In genomic region chr3:94904275-94904674, GRCh38 we compare ENCODE assay signal across 29 cellular contexts.
"Had no signal": no experiment of that assay in that cellular context is flagged by ENCODE, and none has a peak within 500 bp of the region (broad histone marks: within the 10 kb centered on the region; RNA-seq: fewer than 3 reads in every experiment).

No MANE protein-coding gene starts in this region.

- H3K27ac Mint-ChIP-seq: activated naive CD8-positive, alpha-beta T cell; activated T-cell treated with anti-CD3 and anti-CD28 coated beads, Interleukin-2, amount 50 U/mL, for 72 hours; effector memory CD8-positive, alpha-beta T cell; naive thymus-derived CD8-positive, alpha-beta T cell; stimulated activated naive B cell treated with anti-CD40 and anti-IgM and Interleukin-4, amounts not matched to agents 10 μg/mL and 1 μg/mL and 100 μg/mL, for 72 hours; T-helper 1 cell treated with Interleukin-12 subunit alpha and Interleukin-12 subunit beta and Interleukin-4 antibody, amounts not matched to agents 30 μg/mL and 1 μg/mL, for 36 hours had no signal

- H3K27me3 Mint-ChIP-seq: activated naive CD8-positive, alpha-beta T cell; effector memory CD8-positive, alpha-beta T cell; naive thymus-derived CD8-positive, alpha-beta T cell; stimulated activated naive B cell treated with anti-CD40 and anti-IgM and Interleukin-4, amounts not matched to agents 10 μg/mL and 1 μg/mL and 100 μg/mL, for 72 hours had no signal

- H3K4me3 Mint-ChIP-seq: activated naive CD8-positive, alpha-beta T cell; activated T-cell treated with anti-CD3 and anti-CD28 coated beads, Interleukin-2, amount 50 U/mL, for 72 hours; effector memory CD8-positive, alpha-beta T cell; naive thymus-derived CD8-positive, alpha-beta T cell; stimulated activated naive B cell treated with anti-CD40 and anti-IgM and Interleukin-4, amounts not matched to agents 10 μg/mL and 1 μg/mL and 100 μg/mL, for 72 hours; T-helper 1 cell treated with Interleukin-12 subunit alpha and Interleukin-12 subunit beta and Interleukin-4 antibody, amounts not matched to agents 30 μg/mL and 1 μg/mL, for 36 hours had no signal

- H3K4me1 Mint-ChIP-seq: naive thymus-derived CD8-positive, alpha-beta T cell; stimulated activated naive B cell treated with anti-CD40 and anti-IgM and Interleukin-4, amounts not matched to agents 10 μg/mL and 1 μg/mL and 100 μg/mL, for 72 hours had no signal

- FAIRE-seq: keratinocyte, small intestine, TTC549 had no signal

- H3K9me3 Mint-ChIP-seq: stimulated activated naive B cell treated with anti-CD40 and anti-IgM and Interleukin-4, amounts not matched to agents 10 μg/mL and 1 μg/mL and 100 μg/mL, for 72 hours; T-helper 1 cell treated with Interleukin-12 subunit alpha and Interleukin-12 subunit beta and Interleukin-4 antibody, amounts not matched to agents 30 μg/mL and 1 μg/mL, for 36 hours had no signal

- DNase-seq: activated CD4-positive, alpha-beta T cell treated with anti-CD3 and anti-CD28 coated beads for 4 hours; activated CD4-positive, alpha-beta T cell treated with anti-CD3 and anti-CD28 coated beads, Interleukin-2, amount 50 U/mL, for 4 hours; activated naive CD4-positive, alpha-beta T cell treated with Interleukin-2 at 50 U/mL for 16 hours; activated T-cell treated with anti-CD3 and anti-CD28 coated beads for 4 hours; activated T-cell treated with anti-CD3 and anti-CD28 coated beads, Interleukin-2, amount 50 U/mL, for 72 hours; aorta; body of pancreas; caudate nucleus; cortex of kidney; effector memory CD8-positive, alpha-beta T cell; erythroblast; gastrocnemius medialis; glutamatergic neuron; left cardiac atrium; naive thymus-derived CD8-positive, alpha-beta T cell; posterior cingulate gyrus; sigmoid colon; small intestine; stimulated activated CD4-positive, alpha-beta T cell treated with anti-CD3 and anti-CD28 coated beads, Interleukin-1b, Interleukin-23, amount 100 ng/mL, for 48 hours; stimulated activated naive B cell treated with anti-CD40 and anti-IgM and Interleukin-4, amounts not matched to agents 10 μg/mL and 1 μg/mL and 100 μg/mL, for 72 hours; stomach; SW 1271; T-helper 9 cell; tibial artery; upper lobe of right lung had no signal

- H3K36me3 Mint-ChIP-seq: activated naive CD8-positive, alpha-beta T cell; naive thymus-derived CD8-positive, alpha-beta T cell; stimulated activated naive B cell treated with anti-CD40 and anti-IgM and Interleukin-4, amounts not matched to agents 10 μg/mL and 1 μg/mL and 100 μg/mL, for 72 hours had no signal
